In the genomic region with DNA sequence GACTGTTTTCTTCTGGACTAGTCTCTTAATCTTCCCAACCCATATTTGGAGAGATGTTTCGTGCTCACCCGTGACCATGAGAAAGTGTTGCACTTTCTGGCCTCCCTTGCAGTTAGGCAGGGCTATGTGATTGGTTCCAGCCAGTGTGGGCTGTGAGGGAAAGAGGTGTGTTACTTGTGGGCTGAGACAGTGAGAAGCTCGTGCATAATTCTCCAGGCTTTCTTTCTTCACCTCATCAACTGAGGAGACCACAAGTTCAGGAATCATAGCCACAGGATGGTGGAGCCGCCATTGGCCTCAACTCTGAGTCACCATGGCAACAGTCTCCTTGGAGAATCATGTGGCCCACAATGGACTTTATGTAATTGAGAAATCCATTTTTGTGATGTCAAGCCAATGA, we compare ENCODE assay signal across 1 cellular context.
TF ChIP-seq lines count a peak whose summit lies in the region.

No MANE protein-coding gene starts in this region.

TF ChIP-seq in K562, 482 proteins besides CTCF, POLR2A, EP300 and RAD21 (continued from another document):
- TF ChIP-seq YY1 (IDR thresholded peaks at IDR 0.05; ENCODE audit: borderline replicate concordance in 1 of 3, control insufficient read depth in 1 of 3, extremely low read depth in 1 of 3, insufficient read depth in 3 of 3, insufficient read length in 1 of 3, insufficient replicate concordance in 2 of 3, low read depth in 1 of 3, low read length in 2 of 3) (peak in 1 of 3 experiments; percentile 28), MYNN (IDR thresholded peaks at IDR 0.05) (peak; percentile 88), MYNN (CRISPR knock-in tag; IDR thresholded peaks at IDR 0.05) (no peak), TCF3 (CRISPR knock-in tag; IDR thresholded peaks at IDR 0.05) (no peak)
TF ChIP-seq in K562: peak in this region for 3.
